Comparison of ENCODE assay signal across 8 cellular contexts in the genomic region with DNA sequence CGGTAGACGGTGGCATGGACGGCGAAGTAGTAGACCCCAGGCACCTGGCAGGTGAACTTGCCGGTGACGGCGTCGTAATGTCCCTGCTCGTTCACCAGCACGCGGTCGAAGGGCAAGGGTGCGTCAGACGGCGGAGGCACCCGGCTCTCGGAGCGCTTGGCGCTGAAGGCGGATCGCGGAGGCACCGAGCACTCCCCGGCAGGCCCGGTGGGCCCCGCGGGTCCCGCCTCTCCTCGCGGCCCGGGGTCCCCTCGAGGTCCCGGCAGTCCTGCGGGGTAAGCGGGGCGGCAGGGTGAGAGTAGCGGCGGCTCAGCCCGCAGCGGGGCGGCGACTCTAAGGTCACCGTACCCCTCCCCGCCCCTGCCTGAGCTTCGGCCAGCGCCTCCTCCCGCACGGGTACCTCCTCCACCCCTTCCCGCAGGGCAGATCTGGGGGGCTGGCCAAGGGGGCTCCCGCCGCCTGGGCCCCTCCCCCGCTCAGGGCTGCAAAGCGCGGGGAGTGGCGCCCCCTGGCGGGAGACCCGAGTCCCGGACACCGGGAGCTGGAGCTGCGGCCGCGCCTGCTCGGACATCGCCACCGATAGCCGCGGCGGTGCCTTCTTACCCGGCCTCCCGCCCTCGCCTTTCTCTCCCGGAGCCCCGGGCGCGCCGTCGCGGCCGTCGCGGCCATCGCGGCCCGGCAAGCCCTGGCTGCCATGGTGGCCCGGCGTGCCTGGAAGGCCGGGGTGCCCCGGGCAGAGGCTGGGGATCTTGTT. TPM values are rescaled to one million over a fixed set of nuclear protein-coding genes. Genes with fewer than 3 reads are reported as not detected.
DNase-seq lines count a peak whose midpoint lies in the region; ATAC-seq and TF ChIP-seq lines count a peak whose summit lies in the region.

No MANE protein-coding gene starts in this region.

- 4% methylated on average over 18 of the region's 88 CpGs for WGBS in right lobe of liver (ENCODE audit: insufficient coverage, low coverage, low lambda C conversion rate, missing lambda C conversion rate)
- WGBS in stomach, 5 donors, result 2 to 21% (median 4%) methylated on average over 4 to 88 of the region's 88 CpGs

- H3K9me3 ChIP-seq in right lobe of liver, result no peaks in the 10 kb centered on the region
- no peaks in the 10 kb centered on the region for H3K9me3 ChIP-seq in stomach

- DNase-seq in activated CD4-positive, alpha-beta T cell treated with anti-CD3 and anti-CD28 coated beads, Interleukin-2, amount 10 ng/mL, durations not matched to agents 24 days and 14 days, result peak; percentile 87
- no peak for DNase-seq in activated CD4-positive, alpha-beta T cell treated with anti-CD3 and anti-CD28 coated beads for 1 hour
- DNase-seq in dorsolateral prefrontal cortex (peak in 6 of 10 donors; percentile 44 to 85 (median 76)), right lobe of liver (peak; percentile 74 to 82 (median 81)), stomach (peak; percentile 73)

- no peak for TF ChIP-seq EP300 in stomach (IDR thresholded peaks at IDR 0.05)

- H3K27ac ChIP-seq in dorsolateral prefrontal cortex (peak overlapping the region in 56 of 59 donors; percentile 17 to 92 (median 80)), right lobe of liver (peak overlapping the region; percentile 70 to 89 (median 76)), stomach (peak overlapping the region; percentile 66 to 96 (median 92))

- intact Hi-C loops in activated CD4-positive, alpha-beta T cell treated with anti-CD3 and anti-CD28 coated beads, Interleukin-2, amount 10 ng/mL, durations not matched to agents 24 days and 14 days (cut with micrococcal nuclease), result loop anchor here (5.0 kb wide), 1 partner anchor 427 kb away; no protein-coding TSS in a partner anchor
- intact Hi-C loops in dorsolateral prefrontal cortex (cut with DNase I), result loop anchor here in 1 of 2 donors (5.0 kb wide), 1 partner anchor 33 kb away; no protein-coding TSS in a partner anchor
- intact Hi-C loops in right lobe of liver (cut with DNase I), result no loop called here
- intact Hi-C loops in stomach (cut with DNase I; ENCODE audit: low total_unique reads), result no loop called here

- H3K36me3 ChIP-seq in right lobe of liver, result no peaks in the 10 kb centered on the region
- H3K36me3 ChIP-seq in stomach, result peaks cover 7 to 17% (median 12%) of the 10 kb centered on the region in 4 donors

- H3K4me1 Mint-ChIP-seq in activated CD4-positive, alpha-beta T cell treated with anti-CD3 and anti-CD28 coated beads, Interleukin-2, amount 10 ng/mL, durations not matched to agents 24 days and 14 days, result peaks cover 24% of the 10 kb centered on the region

- H3K27ac Mint-ChIP-seq in activated CD4-positive, alpha-beta T cell treated with anti-CD3 and anti-CD28 coated beads, Interleukin-2, amount 10 ng/mL, durations not matched to agents 24 days and 14 days, result no peak overlapping the region

- no peak for TF ChIP-seq POLR2A in right lobe of liver (IDR thresholded peaks at IDR 0.05)
- TF ChIP-seq POLR2A in stomach (IDR thresholded peaks at IDR 0.05), result no peak

- H3K4me3 ChIP-seq in dorsolateral prefrontal cortex, result peak overlapping the region; percentile 29 to 76 (median 62)
- peak overlapping the region; percentile 45 to 51 (median 49) for H3K4me3 ChIP-seq in right lobe of liver
- peak overlapping the region; percentile 56 to 71 (median 62) for H3K4me3 ChIP-seq in stomach

- ATAC-seq in SK-N-SH treated with all-trans-retinoic acid at 6 μM for 48 hours (peak; percentile 69), right lobe of liver (peak; percentile 51 to 59 (median 56)), HG03521 (IDR thresholded peaks at IDR 0.05; ENCODE audit: unreplicated experiment) (no peak), HG03108 (IDR thresholded peaks at IDR 0.05; ENCODE audit: unreplicated experiment) (no peak)

- TF ChIP-seq CTCF in dorsolateral prefrontal cortex (IDR thresholded peaks at IDR 0.05 in 54 of 56, conservative IDR thresholded peaks at IDR 0.05 in 2 of 56; ENCODE audit: low read depth in 1 of 56, partially characterized antibody in 56 of 56), result peak; percentile 49 to 97 (median 87)
- TF ChIP-seq CTCF in right lobe of liver (IDR thresholded peaks at IDR 0.05), result peak; percentile 75 to 91 (median 84)
- peak in 5 of 7 experiments; percentile 50 to 91 (median 77) for TF ChIP-seq CTCF in stomach (IDR thresholded peaks at IDR 0.05)

- H3K27me3 ChIP-seq in dorsolateral prefrontal cortex (peaks cover 0 to 5% (median 0%) of the 10 kb centered on the region in 45 donors), right lobe of liver (no peaks in the 10 kb centered on the region), stomach (peaks cover 0 to 47% (median 21%) of the 10 kb centered on the region in 3 donors)

- H3K4me3 Mint-ChIP-seq in activated CD4-positive, alpha-beta T cell treated with anti-CD3 and anti-CD28 coated beads, Interleukin-2, amount 10 ng/mL, durations not matched to agents 24 days and 14 days, result peak overlapping the region; percentile 65

- no peaks in the 10 kb centered on the region for H3K9me3 Mint-ChIP-seq in activated CD4-positive, alpha-beta T cell treated with anti-CD3 and anti-CD28 coated beads, Interleukin-2, amount 10 ng/mL, durations not matched to agents 24 days and 14 days

- H3K4me1 ChIP-seq in right lobe of liver (peaks cover 0 to 28% (median 12%) of the 10 kb centered on the region in 4 donors), stomach (peaks cover 58 to 73% (median 69%) of the 10 kb centered on the region in 4 donors)

- H3K27me3 Mint-ChIP-seq in activated CD4-positive, alpha-beta T cell treated with anti-CD3 and anti-CD28 coated beads, Interleukin-2, amount 10 ng/mL, durations not matched to agents 24 days and 14 days, result peaks cover 41% of the 10 kb centered on the region

- H3K36me3 Mint-ChIP-seq in activated CD4-positive, alpha-beta T cell treated with anti-CD3 and anti-CD28 coated beads, Interleukin-2, amount 10 ng/mL, durations not matched to agents 24 days and 14 days (ENCODE audit: low read depth), result peaks cover 15% of the 10 kb centered on the region

TF ChIP-seq in SK-N-SH treated with all-trans-retinoic acid at 6 μM for 48 hours, 23 proteins besides CTCF, POLR2A, EP300 and RAD21 (continues in another document):
- TF ChIP-seq TSHZ2 (CRISPR knock-in tag; IDR thresholded peaks at IDR 0.05), result no peak
- TF ChIP-seq CSDC2 (CRISPR knock-in tag; IDR thresholded peaks at IDR 0.05), result no peak
- TF ChIP-seq ZNF70 (CRISPR knock-in tag; IDR thresholded peaks at IDR 0.05), result no peak
- no peak for TF ChIP-seq BACH2 (CRISPR knock-in tag; IDR thresholded peaks at IDR 0.05; ENCODE audit: borderline replicate concordance)

RNA-seq across cellular contexts. Expression of gene C1QTNF5, which starts 0.9 kb away (rescaled TPM):
- not detected in 2 replicates for total RNA-seq in activated CD4-positive, alpha-beta T cell treated with anti-CD3 and anti-CD28 coated beads, Interleukin-2, amount 10 ng/mL, durations not matched to agents 24 days and 14 days
- total RNA-seq in dorsolateral prefrontal cortex (10 to 100 TPM in 74 of 120 experiments, 1 to 10 TPM in 46; 5.1 to 23.2 (median 10.8) TPM), right lobe of liver (1 to 10 TPM; 2.8 to 6.3 (median 4.8) TPM), stomach (100 to 1,000 TPM in 1 of 5 donors, 10 to 100 TPM in 4; 11.4 to 169 (median 17.4) TPM)
- polyA plus RNA-seq in stomach, result 10 to 100 TPM; 12.7 to 30.3 (median 20.6) TPM

RNA-seq across cellular contexts. Expression of gene RNF26, which starts 5.4 kb away (rescaled TPM):
- 26.5 and 26.8 TPM in 2 replicates for total RNA-seq in activated CD4-positive, alpha-beta T cell treated with anti-CD3 and anti-CD28 coated beads, Interleukin-2, amount 10 ng/mL, durations not matched to agents 24 days and 14 days
- total RNA-seq in dorsolateral prefrontal cortex (10 to 100 TPM; 15.9 to 31.2 (median 24.4) TPM), right lobe of liver (10 to 100 TPM; 12.9 to 18.1 (median 15.1) TPM), stomach (10 to 100 TPM in 2 of 5 donors, 1 to 10 TPM in 2, not detected in 1; 1.3 to 45.8 (median 11.7) TPM)
- 10 to 100 TPM in 2 of 3 donors, 1 to 10 TPM in 1; 7.0 to 14.8 (median 10.3) TPM for polyA plus RNA-seq in stomach

RNA-seq across cellular contexts. Expression of gene MFRP, which starts 6.7 kb away (rescaled TPM):
- not detected in 2 replicates for total RNA-seq in activated CD4-positive, alpha-beta T cell treated with anti-CD3 and anti-CD28 coated beads, Interleukin-2, amount 10 ng/mL, durations not matched to agents 24 days and 14 days
- total RNA-seq in dorsolateral prefrontal cortex, result under 1 TPM in 1 of 120 experiments, not detected in 119; 0.32 TPM
- not detected for total RNA-seq in right lobe of liver
- not detected for total RNA-seq in stomach
- not detected for polyA plus RNA-seq in stomach

RNA-seq across cellular contexts. Expression of gene MCAM, which starts 22.8 kb away (rescaled TPM):
- 7.5 and 8.1 TPM in 2 replicates for total RNA-seq in activated CD4-positive, alpha-beta T cell treated with anti-CD3 and anti-CD28 coated beads, Interleukin-2, amount 10 ng/mL, durations not matched to agents 24 days and 14 days
- total RNA-seq in dorsolateral prefrontal cortex, result 100 to 1,000 TPM in 2 of 120 experiments, 10 to 100 TPM in 118; 17.4 to 120 (median 43.4) TPM
- total RNA-seq in right lobe of liver, result 10 to 100 TPM in 4 of 6 experiments, 1 to 10 TPM in 2; 1.8 to 28.7 (median 12.5) TPM
- 100 to 1,000 TPM in 3 of 5 donors, 10 to 100 TPM in 2; 49.6 to 379 (median 111) TPM for total RNA-seq in stomach
- 10 to 100 TPM in 2 of 3 donors, 1 to 10 TPM in 1; 7.3 to 54.8 (median 16.0) TPM for polyA plus RNA-seq in stomach

RNA-seq across cellular contexts. Expression of gene USP2, which starts 41.7 kb away (rescaled TPM):
- 0.09 and 0.35 TPM in 2 replicates for total RNA-seq in activated CD4-positive, alpha-beta T cell treated with anti-CD3 and anti-CD28 coated beads, Interleukin-2, amount 10 ng/mL, durations not matched to agents 24 days and 14 days
- 10 to 100 TPM; 32.5 to 68.6 (median 46.7) TPM for total RNA-seq in dorsolateral prefrontal cortex
- 10 to 100 TPM in 2 of 6 experiments, 1 to 10 TPM in 4; 1.3 to 25.9 (median 4.6) TPM for total RNA-seq in right lobe of liver
- 10 to 100 TPM in 1 of 5 donors, 1 to 10 TPM in 4; 1.4 to 17.4 (median 3.1) TPM for total RNA-seq in stomach
- 1 to 10 TPM; 1.4 to 7.8 (median 2.6) TPM for polyA plus RNA-seq in stomach

Comparison
In these comparisons a context has a peak if more than half of its experiments do, and no peak if none do; other contexts are left out.
1. ATAC-seq: peak in SK-N-SH treated with all-trans-retinoic acid at 6 μM for 48 hours (single experiment) and right lobe of liver (4 of 4); none in HG03521 (single experiment) and HG03108 (single experiment).
2. Peak in every context shown above with its lines, with median percentiles within 50 percentile points of each other: H3K27ac ChIP-seq, H3K4me3 ChIP-seq and CTCF ChIP-seq.